8 cellular contexts compared by ENCODE assay signal in genomic region chr12:132188451-132189298, GRCh38. TPM values are rescaled to one million over a fixed set of nuclear protein-coding genes. Genes with fewer than 3 reads are reported as not detected.
DNase-seq lines count a peak whose midpoint lies in the region; ATAC-seq and TF ChIP-seq lines count a peak whose summit lies in the region.

No MANE protein-coding gene starts in this region.

- H3K4me3 ChIP-seq in astrocyte of the cerebellum (ENCODE audit: low read depth, low read length) (peak overlapping the region; percentile 41), lower lobe of right lung (peak overlapping the region; percentile 73), transverse colon (peak overlapping the region; percentile 22 to 60 (median 46))

- in situ Hi-C loops in astrocyte of the cerebellum (cut with HindIII; ENCODE audit: low sequenced_read_pairs), result no loop called here
- in situ Hi-C loops in transverse colon (cut with MboI; ENCODE audit: low pct_ligation_motif_present in 1 of 4, low pct_unique_long_range_greater_than_20kb in 1 of 4, low sequenced_read_pairs in 3 of 4), result no loop called here

- ATAC-seq in lower lobe of right lung (no peak), GM19351 (IDR thresholded peaks at IDR 0.05; ENCODE audit: unreplicated experiment) (no peak)

- H3K27me3 ChIP-seq in lower lobe of right lung (ENCODE audit: low read depth) (peaks cover 4% of the 10 kb centered on the region), transverse colon (peaks cover 31% of the 10 kb centered on the region)

- H3K9me3 ChIP-seq in lower lobe of right lung (no peaks in the 10 kb centered on the region), transverse colon (no peaks in the 10 kb centered on the region)

- peak; percentile 20 for DNase-seq in activated CD4-positive, alpha-beta T cell treated with anti-CD3 and anti-CD28 coated beads, Interleukin-2, amount 50 U/mL, for 1 hour
- DNase-seq in activated CD4-positive, alpha-beta T cell treated with anti-CD3 and anti-CD28 coated beads, Interleukin-2, amount 50 U/mL, for 4 hours, result no peak
- no peak for DNase-seq in astrocyte of the cerebellum (ENCODE audit: low read depth)
- no peak for DNase-seq in lower lobe of right lung
- DNase-seq in transverse colon, result no peak
- no peak for DNase-seq in NCI-H82 (lab: John Stamatoyannopoulos, UW)
- no peak for DNase-seq in NK-92 (lab: John Stamatoyannopoulos, UW; ENCODE audit: unreplicated experiment)

- H3K4me1 ChIP-seq in lower lobe of right lung (peaks cover 10% of the 10 kb centered on the region), transverse colon (peaks cover 0 to 17% (median 13%) of the 10 kb centered on the region in 4 donors)

- WGBS in transverse colon (ENCODE audit: low coverage in 1 of 2), 2 donors, result 53% methylated on average over 37 of the region's 39 CpGs; no CpG with 5 or more reads in 1 of the 2 donors

- no peak for TF ChIP-seq POLR2A in transverse colon (IDR thresholded peaks at IDR 0.05)

- H3K27ac ChIP-seq in lower lobe of right lung, result peak overlapping the region; percentile 83
- H3K27ac ChIP-seq in transverse colon, result peak overlapping the region; percentile 63 to 83 (median 70)

- no peak for TF ChIP-seq CTCF in astrocyte of the cerebellum (IDR thresholded peaks at IDR 0.05; ENCODE audit: low read depth, low read length, missing control alignments)
- no peak for TF ChIP-seq CTCF in lower lobe of right lung (IDR thresholded peaks at IDR 0.05)
- TF ChIP-seq CTCF in transverse colon (IDR thresholded peaks at IDR 0.05), result no peak

- TF ChIP-seq EP300 in transverse colon (IDR thresholded peaks at IDR 0.05; ENCODE audit: low read depth), result no peak

- intact Hi-C loops in lower lobe of right lung (cut with DNase I), result no loop called here
- intact Hi-C loops in transverse colon (cut with DNase I; ENCODE audit: low total_unique reads), result no loop called here

- no peaks in the 10 kb centered on the region for H3K36me3 ChIP-seq in lower lobe of right lung
- no peaks in the 10 kb centered on the region for H3K36me3 ChIP-seq in transverse colon

RNA-seq across cellular contexts. Expression of gene NOC4L, which starts 44.4 kb away (rescaled TPM):
- total RNA-seq in lower lobe of right lung (15.8 TPM), transverse colon (10 to 100 TPM in 2 of 4 donors, 1 to 10 TPM in 2; 5.2 to 12.6 (median 9.9) TPM)

RNA-seq across cellular contexts. Expression of gene DDX51, which starts 44.6 kb away (rescaled TPM):
- total RNA-seq in lower lobe of right lung (11.9 TPM), transverse colon (10 to 100 TPM in 3 of 4 donors, 1 to 10 TPM in 1; 5.3 to 52.7 (median 21.2) TPM)
